In genomic region chr2:220147186-220147585, GRCh38 we compare ENCODE assay signal across 21 cellular contexts.
DNase-seq lines count a peak whose midpoint lies in the region; ATAC-seq and TF ChIP-seq lines count a peak whose summit lies in the region.
"Had no signal": no experiment of that assay in that cellular context is flagged by ENCODE, and none has a peak within 500 bp of the region (broad histone marks: within the 10 kb centered on the region; RNA-seq: fewer than 3 reads in every experiment).

No MANE protein-coding gene starts in this region.

- H3K4me1 ChIP-seq in heart right ventricle (no peaks in the 10 kb centered on the region), Peyer's patch (no peaks in the 10 kb centered on the region)
- H3K4me1 ChIP-seq: gastrocnemius medialis had no signal

- DNase-seq in EL (peak; percentile 82), NCI-H226 (peak; percentile 88), fibroblast of gingiva (ENCODE audit: low read depth) (peak; percentile 5), renal cortical epithelial cell (ENCODE audit: low read depth) (peak; percentile 54), H4 (ENCODE audit: low spot score) (no peak), epidermal melanocyte (ENCODE audit: insufficient read length, low spot score) (no peak), heart right ventricle (no peak), Peyer's patch (no peak)
- DNase-seq: activated CD4-positive, alpha-beta T cell treated with anti-CD3 and anti-CD28 coated beads for 4 hours; COR-L47; cortex of kidney; gastrocnemius medialis; kidney glomerular epithelial cell; NCI-H1417 treated with DMSO at 0.1 percent for 48 hours; NCI-H748 treated with DMSO at 0.1 percent for 48 hours; posterior cingulate gyrus; SHP77 treated with DMSO at 0.1 percent for 48 hours; stimulated activated CD4-positive, alpha-beta T cell treated with anti-CD3 and anti-CD28 coated beads, Interleukin-2, amount 100 ng/mL, for 24 hours; stimulated activated naive CD4-positive, alpha-beta T cell treated with Interleukin-2 at 50 U/mL for 16 hours; tibial artery had no signal

- no peak for TF ChIP-seq POLR2A in Peyer's patch (IDR thresholded peaks at IDR 0.05)

- H3K36me3 ChIP-seq in heart right ventricle (no peaks in the 10 kb centered on the region), Peyer's patch (no peaks in the 10 kb centered on the region)
- H3K36me3 ChIP-seq: gastrocnemius medialis, tibial artery had no signal

- no peaks in the 10 kb centered on the region for H3K27me3 ChIP-seq in heart right ventricle
- H3K27me3 ChIP-seq in Peyer's patch = no peaks in the 10 kb centered on the region
- H3K27me3 ChIP-seq: gastrocnemius medialis, tibial artery had no signal

- no peak overlapping the region for H3K27ac ChIP-seq in heart right ventricle
- H3K27ac ChIP-seq in Peyer's patch = no peak overlapping the region
- H3K27ac ChIP-seq: gastrocnemius medialis, tibial artery had no signal

- intact Hi-C loops in heart right ventricle (cut with DNase I) = no loop called here

- H3K4me3 ChIP-seq in heart right ventricle (no peak overlapping the region), Peyer's patch (no peak overlapping the region)
- H3K4me3 ChIP-seq: gastrocnemius medialis, tibial artery had no signal

- ATAC-seq in heart right ventricle = no peak
- ATAC-seq: gastrocnemius medialis; natural killer cell treated with Interleukin-12 subunit alpha and Interleukin-12 subunit beta and Interleukin-15 and Interleukin-18, amount 100 ng/mL, for 72 hours had no signal

- 83 to 86% methylated on average over 5 of the region's 5 CpGs for WGBS in heart right ventricle, 2 donors

- no peak for TF ChIP-seq CTCF in heart right ventricle (IDR thresholded peaks at IDR 0.05)
- TF ChIP-seq CTCF in Peyer's patch (IDR thresholded peaks at IDR 0.05) = no peak

- H3K9me3 ChIP-seq in heart right ventricle = no peaks in the 10 kb centered on the region
- H3K9me3 ChIP-seq in Peyer's patch = no peaks in the 10 kb centered on the region
- H3K9me3 ChIP-seq: gastrocnemius medialis, tibial artery had no signal

Comparison
In these comparisons a context has a peak if more than half of its experiments do, and no peak if none do; other contexts are left out.
1. DNase-seq: peak in EL (single experiment), NCI-H226 (single experiment), fibroblast of gingiva (single experiment) and renal cortical epithelial cell (single experiment); none in H4 (single experiment), epidermal melanocyte (single experiment), heart right ventricle (0 of 2) and Peyer's patch (0 of 3).